Comparison of ENCODE assay signal across 8 cellular contexts in genomic region chr20:62792940-62793756, GRCh38. TPM values are rescaled to one million over a fixed set of nuclear protein-coding genes. Genes with fewer than 3 reads are reported as not detected.
DNase-seq lines count a peak whose midpoint lies in the region; ATAC-seq and TF ChIP-seq lines count a peak whose summit lies in the region.

No MANE protein-coding gene starts in this region.

- peaks cover 36% of the 10 kb centered on the region for H3K4me1 Mint-ChIP-seq in activated naive CD4-positive, alpha-beta T cell treated with anti-CD3 and anti-CD28 coated beads, Interleukin-2, amount 50 U/mL, for 24 hours
- H3K4me1 Mint-ChIP-seq in activated naive CD8-positive, alpha-beta T cell treated with anti-CD3 and anti-CD28 coated beads, Interleukin-2, amount 10 ng/mL, durations not matched to agents 7 days and 5 days: peaks cover 15% of the 10 kb centered on the region

- no peaks in the 10 kb centered on the region for H3K9me3 Mint-ChIP-seq in activated naive CD4-positive, alpha-beta T cell treated with anti-CD3 and anti-CD28 coated beads, Interleukin-2, amount 50 U/mL, for 24 hours
- no peaks in the 10 kb centered on the region for H3K9me3 Mint-ChIP-seq in activated naive CD8-positive, alpha-beta T cell treated with anti-CD3 and anti-CD28 coated beads, Interleukin-2, amount 10 ng/mL, durations not matched to agents 7 days and 5 days

- H3K36me3 Mint-ChIP-seq in activated naive CD4-positive, alpha-beta T cell treated with anti-CD3 and anti-CD28 coated beads, Interleukin-2, amount 50 U/mL, for 24 hours: peaks cover 1% of the 10 kb centered on the region
- H3K36me3 Mint-ChIP-seq in activated naive CD8-positive, alpha-beta T cell treated with anti-CD3 and anti-CD28 coated beads, Interleukin-2, amount 10 ng/mL, durations not matched to agents 7 days and 5 days: peaks cover 2% of the 10 kb centered on the region

- H3K4me3 ChIP-seq in muscle layer of colon (ENCODE audit: low read depth in 1 of 2, low read length in 2 of 2) (peak overlapping the region in 1 of 2 donors; percentile 52), upper lobe of right lung (peak overlapping the region; percentile 49)

- H3K9me3 ChIP-seq in muscle layer of colon (ENCODE audit: low read length) (no peaks in the 10 kb centered on the region), upper lobe of right lung (no peaks in the 10 kb centered on the region)

- POLR2A ChIA-PET in activated naive CD8-positive, alpha-beta T cell treated with anti-CD3 and anti-CD28 coated beads, Interleukin-2, amount 10 ng/mL, durations not matched to agents 7 days and 5 days (lab: Charles Lee): interaction anchor here (1.1 to 3.6 kb wide), 12 partner anchors 11 to 406 kb away, joined by 3 to 59 read pairs (median 10); partner anchors contain the start of genes OGFR, RPS21 and SLCO4A1

- intact Hi-C loops in upper lobe of right lung (cut with DNase I): no loop called here

- H3K4me1 ChIP-seq in muscle layer of colon (ENCODE audit: insufficient read depth, low read length): peaks cover 16% of the 10 kb centered on the region
- peaks cover 17% of the 10 kb centered on the region for H3K4me1 ChIP-seq in upper lobe of right lung

- H3K36me3 ChIP-seq in muscle layer of colon (ENCODE audit: insufficient read depth, low read length): peaks cover 2% of the 10 kb centered on the region
- H3K36me3 ChIP-seq in upper lobe of right lung: no peaks in the 10 kb centered on the region

- peak overlapping the region; percentile 38 for H3K9ac ChIP-seq in muscle layer of colon (ENCODE audit: low read length)

- DNase-seq in activated naive CD4-positive, alpha-beta T cell treated with anti-CD3 and anti-CD28 coated beads, Interleukin-2, amount 50 U/mL, for 16 hours: no peak
- no peak for DNase-seq in activated naive CD8-positive, alpha-beta T cell treated with anti-CD3 and anti-CD28 coated beads, Interleukin-2, amount 10 ng/mL, durations not matched to agents 7 days and 5 days
- DNase-seq in upper lobe of right lung (no peak), AG08396 (ENCODE audit: low spot score) (no peak), LoVo (ENCODE audit: low spot score) (no peak), foreskin melanocyte (no peak)

- H3K4me3 Mint-ChIP-seq in activated naive CD4-positive, alpha-beta T cell treated with anti-CD3 and anti-CD28 coated beads, Interleukin-2, amount 50 U/mL, for 24 hours: peak overlapping the region; percentile 86
- peak overlapping the region; percentile 73 for H3K4me3 Mint-ChIP-seq in activated naive CD8-positive, alpha-beta T cell treated with anti-CD3 and anti-CD28 coated beads, Interleukin-2, amount 10 ng/mL, durations not matched to agents 7 days and 5 days

- no peak for TF ChIP-seq CTCF in upper lobe of right lung (IDR thresholded peaks at IDR 0.05)

- ATAC-seq in activated naive CD8-positive, alpha-beta T cell treated with anti-CD3 and anti-CD28 coated beads, Interleukin-2, amount 10 ng/mL, durations not matched to agents 7 days and 5 days (ENCODE audit: low read depth): no peak
- ATAC-seq in upper lobe of right lung: no peak

- H3K27me3 ChIP-seq in muscle layer of colon (ENCODE audit: control insufficient read depth in 1 of 2, insufficient read depth in 2 of 2, low read length in 2 of 2): no peaks in the 10 kb centered on the region
- no peaks in the 10 kb centered on the region for H3K27me3 ChIP-seq in upper lobe of right lung

- peak overlapping the region; percentile 38 for H3K27ac Mint-ChIP-seq in activated naive CD4-positive, alpha-beta T cell treated with anti-CD3 and anti-CD28 coated beads, Interleukin-2, amount 50 U/mL, for 24 hours
- H3K27ac Mint-ChIP-seq in activated naive CD8-positive, alpha-beta T cell treated with anti-CD3 and anti-CD28 coated beads, Interleukin-2, amount 10 ng/mL, durations not matched to agents 7 days and 5 days: peak overlapping the region; percentile 91

- H3K27ac ChIP-seq in muscle layer of colon (ENCODE audit: low read depth, low read length): peak overlapping the region; percentile 98
- H3K27ac ChIP-seq in upper lobe of right lung: peak overlapping the region; percentile 94

- H3K27me3 Mint-ChIP-seq in activated naive CD4-positive, alpha-beta T cell treated with anti-CD3 and anti-CD28 coated beads, Interleukin-2, amount 50 U/mL, for 24 hours: no peaks in the 10 kb centered on the region
- H3K27me3 Mint-ChIP-seq in activated naive CD8-positive, alpha-beta T cell treated with anti-CD3 and anti-CD28 coated beads, Interleukin-2, amount 10 ng/mL, durations not matched to agents 7 days and 5 days: no peaks in the 10 kb centered on the region

RNA-seq across cellular contexts. Expression of gene MRGBP, which starts 3.1 kb away (rescaled TPM):
- 10 to 100 TPM; 17.9 to 18.9 TPM for total RNA-seq in activated naive CD8-positive, alpha-beta T cell treated with anti-CD3 and anti-CD28 coated beads, Interleukin-2, amount 10 ng/mL, durations not matched to agents 7 days and 5 days
- 8.8 TPM for total RNA-seq in upper lobe of right lung

RNA-seq across cellular contexts. Expression of gene OGFR, which starts 11.5 kb away (rescaled TPM):
- 10 to 100 TPM; 80.8 to 81.1 TPM for total RNA-seq in activated naive CD8-positive, alpha-beta T cell treated with anti-CD3 and anti-CD28 coated beads, Interleukin-2, amount 10 ng/mL, durations not matched to agents 7 days and 5 days
- total RNA-seq in upper lobe of right lung: 58.2 TPM

RNA-seq across cellular contexts. Expression of gene COL9A3, which starts 23.7 kb away (rescaled TPM):
- under 1 TPM; 0.42 to 0.82 TPM for total RNA-seq in activated naive CD8-positive, alpha-beta T cell treated with anti-CD3 and anti-CD28 coated beads, Interleukin-2, amount 10 ng/mL, durations not matched to agents 7 days and 5 days
- total RNA-seq in upper lobe of right lung: 1.1 TPM
